ENCODE assay signal across 27 cellular contexts in the genomic region with DNA sequence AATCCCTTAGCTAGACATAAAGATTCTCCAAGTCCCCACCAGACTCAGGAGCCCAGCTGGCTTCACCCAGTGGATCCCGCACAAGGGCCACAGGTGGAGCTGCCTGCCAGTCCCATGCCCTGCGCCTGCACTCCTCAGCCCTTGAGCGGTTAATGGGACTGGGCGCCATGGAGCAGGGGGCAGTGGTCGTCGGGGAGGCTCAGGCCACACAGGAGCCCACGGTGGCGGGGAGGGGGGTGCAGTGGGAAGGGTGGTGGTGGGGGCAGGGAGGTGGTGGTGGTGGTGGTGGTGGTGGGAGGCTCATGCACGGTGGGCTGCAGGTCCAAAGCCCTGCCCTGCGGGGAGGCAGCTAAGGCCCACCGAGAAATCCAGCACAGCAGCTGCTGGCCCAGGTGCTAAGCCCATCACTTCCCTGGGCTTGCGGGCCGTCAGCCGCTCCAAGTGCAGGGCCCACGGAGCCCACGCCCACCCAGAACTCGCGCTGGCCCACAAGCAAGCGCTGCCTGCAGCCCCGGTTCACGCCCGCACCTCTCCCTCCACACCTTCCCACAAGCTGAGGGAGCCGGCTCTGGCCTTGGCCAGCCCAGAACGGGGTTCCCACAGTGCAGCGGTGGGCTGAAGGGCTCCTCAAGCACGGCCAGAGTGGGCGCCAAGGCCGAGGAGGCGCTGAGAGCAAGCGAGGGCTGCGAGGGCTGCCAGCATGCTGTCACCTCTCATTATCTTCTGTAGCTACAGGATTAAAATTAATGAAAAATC.
"Had no signal": no experiment of that assay in that cellular context is flagged by ENCODE, and none has a peak within 500 bp of the region (broad histone marks: within the 10 kb centered on the region; RNA-seq: fewer than 3 reads in every experiment).

No MANE protein-coding gene starts in this region.

- H3K4me3 Mint-ChIP-seq: stimulated activated effector memory CD8-positive, alpha-beta T cell treated with anti-CD3 and anti-CD28 coated beads, Interleukin-12 subunit alpha, Interleukin-12 subunit beta, amount 100 ng/mL, for 72 hours; stimulated activated memory B cell treated with anti-CD40 and anti-IgM and Interleukin-4, amounts not matched to agents 10 μg/mL and 1 μg/mL and 100 μg/mL, for 72 hours; stimulated activated naive B cell treated with anti-CD40 and anti-IgM and Interleukin-4, amounts not matched to agents 10 μg/mL and 1 μg/mL and 100 μg/mL, for 72 hours; stimulated activated naive CD8-positive, alpha-beta T cell treated with anti-CD3 and anti-CD28 coated beads, Interleukin-15, Interleukin-2, amounts not matched to agents 100 ng/mL and 50 ng/mL, for 24 hours; type B pancreatic cell had no signal

- H3K36me3 ChIP-seq: stomach, suprapubic skin, thoracic aorta, thyroid gland, tibial artery, tibial nerve, transverse colon, upper lobe of left lung, upper lobe of right lung, uterus, vagina had no signal

- H3K27ac Mint-ChIP-seq: stimulated activated effector memory CD8-positive, alpha-beta T cell treated with anti-CD3 and anti-CD28 coated beads, Interleukin-12 subunit alpha, Interleukin-12 subunit beta, amount 100 ng/mL, for 72 hours; stimulated activated memory B cell treated with anti-CD40 and anti-IgM and Interleukin-4, amounts not matched to agents 10 μg/mL and 1 μg/mL and 100 μg/mL, for 72 hours; stimulated activated naive B cell treated with anti-CD40 and anti-IgM and Interleukin-4, amounts not matched to agents 10 μg/mL and 1 μg/mL and 100 μg/mL, for 72 hours; stimulated activated naive CD8-positive, alpha-beta T cell treated with anti-CD3 and anti-CD28 coated beads, Interleukin-15, Interleukin-2, amounts not matched to agents 100 ng/mL and 50 ng/mL, for 24 hours; type B pancreatic cell had no signal

- ATAC-seq: stimulated activated effector memory CD8-positive, alpha-beta T cell treated with anti-CD3 and anti-CD28 coated beads, Interleukin-12 subunit alpha, Interleukin-12 subunit beta, amount 100 ng/mL, for 72 hours; stimulated activated memory B cell treated with anti-CD40 and anti-IgM and Interleukin-4, amounts not matched to agents 10 μg/mL and 1 μg/mL and 100 μg/mL, for 72 hours; stimulated activated naive B cell treated with anti-CD40 and anti-IgM and Interleukin-4, amounts not matched to agents 10 μg/mL and 1 μg/mL and 100 μg/mL, for 72 hours; upper lobe of right lung had no signal

- H3K36me3 Mint-ChIP-seq: stimulated activated effector memory CD8-positive, alpha-beta T cell treated with anti-CD3 and anti-CD28 coated beads, Interleukin-12 subunit alpha, Interleukin-12 subunit beta, amount 100 ng/mL, for 72 hours; stimulated activated memory B cell treated with anti-CD40 and anti-IgM and Interleukin-4, amounts not matched to agents 10 μg/mL and 1 μg/mL and 100 μg/mL, for 72 hours; stimulated activated naive B cell treated with anti-CD40 and anti-IgM and Interleukin-4, amounts not matched to agents 10 μg/mL and 1 μg/mL and 100 μg/mL, for 72 hours; type B pancreatic cell had no signal

- H3K4me1 Mint-ChIP-seq: stimulated activated effector memory CD8-positive, alpha-beta T cell treated with anti-CD3 and anti-CD28 coated beads, Interleukin-12 subunit alpha, Interleukin-12 subunit beta, amount 100 ng/mL, for 72 hours; stimulated activated memory B cell treated with anti-CD40 and anti-IgM and Interleukin-4, amounts not matched to agents 10 μg/mL and 1 μg/mL and 100 μg/mL, for 72 hours; stimulated activated naive B cell treated with anti-CD40 and anti-IgM and Interleukin-4, amounts not matched to agents 10 μg/mL and 1 μg/mL and 100 μg/mL, for 72 hours had no signal

- H3K27ac ChIP-seq: stomach, suprapubic skin, testis, thoracic aorta, thyroid gland, tibial artery, tibial nerve, transverse colon, upper lobe of left lung, upper lobe of right lung, uterus, vagina had no signal

- DNase-seq: stimulated activated CD4-positive, alpha-beta T cell treated with anti-CD3 and anti-CD28 coated beads, Interleukin-2, amount 100 ng/mL, for 24 hours; stimulated activated CD4-positive, alpha-beta T cell treated with anti-CD3 and anti-CD28 coated beads, Interleukin-2, amount 100 ng/mL, for 48 hours; stimulated activated CD4-positive, alpha-beta T cell treated with anti-CD3 and anti-CD28 coated beads, Interleukin-4, amount 100 ng/mL, for 1 hour; stimulated activated CD4-positive, alpha-beta T cell treated with anti-CD3 and anti-CD28 coated beads, Interleukin-4, amount 100 ng/mL, for 24 hours; stimulated activated CD4-positive, alpha-beta T cell treated with anti-CD3 and anti-CD28 coated beads, Interleukin-4, amount 100 ng/mL, for 4 hours; stimulated activated CD8-positive, alpha-beta memory T cell treated with anti-CD3 and anti-CD28 coated beads, Interleukin-4, amount 100 ng/mL, for 48 hours; stimulated activated naive B cell treated with anti-CD40 and anti-IgM and Interleukin-4, amounts not matched to agents 10 μg/mL and 1 μg/mL and 100 μg/mL, for 72 hours; stimulated activated naive CD4-positive, alpha-beta T cell; stimulated activated naive CD4-positive, alpha-beta T cell treated with Interleukin-2 at 50 U/mL for 16 hours; stomach; substantia nigra; testis; thyroid gland; tibial artery; transverse colon; trophoblast cell; upper lobe of right lung; uterus had no signal

- H3K9me3 ChIP-seq: stomach, testis, thoracic aorta, thyroid gland, tibial artery, tibial nerve, transverse colon, upper lobe of left lung, upper lobe of right lung, uterus, vagina had no signal

- H3K27me3 ChIP-seq: stomach, suprapubic skin, testis, thyroid gland, tibial artery, tibial nerve, transverse colon, upper lobe of left lung, upper lobe of right lung, uterus, vagina had no signal

- H3K4me3 ChIP-seq: stomach, suprapubic skin, testis, thoracic aorta, thyroid gland, tibial artery, tibial nerve, transverse colon, upper lobe of left lung, upper lobe of right lung, uterus, vagina had no signal

- H3K27me3 Mint-ChIP-seq: stimulated activated memory B cell treated with anti-CD40 and anti-IgM and Interleukin-4, amounts not matched to agents 10 μg/mL and 1 μg/mL and 100 μg/mL, for 72 hours; stimulated activated naive B cell treated with anti-CD40 and anti-IgM and Interleukin-4, amounts not matched to agents 10 μg/mL and 1 μg/mL and 100 μg/mL, for 72 hours; stimulated activated naive CD8-positive, alpha-beta T cell treated with anti-CD3 and anti-CD28 coated beads, Interleukin-15, Interleukin-2, amounts not matched to agents 100 ng/mL and 50 ng/mL, for 24 hours; type B pancreatic cell had no signal

- H3K4me1 ChIP-seq: stomach, suprapubic skin, testis, thyroid gland, tibial artery, tibial nerve, transverse colon, upper lobe of left lung, upper lobe of right lung, uterus, vagina had no signal
